20 cellular contexts compared by ENCODE assay signal in the genomic region with DNA sequence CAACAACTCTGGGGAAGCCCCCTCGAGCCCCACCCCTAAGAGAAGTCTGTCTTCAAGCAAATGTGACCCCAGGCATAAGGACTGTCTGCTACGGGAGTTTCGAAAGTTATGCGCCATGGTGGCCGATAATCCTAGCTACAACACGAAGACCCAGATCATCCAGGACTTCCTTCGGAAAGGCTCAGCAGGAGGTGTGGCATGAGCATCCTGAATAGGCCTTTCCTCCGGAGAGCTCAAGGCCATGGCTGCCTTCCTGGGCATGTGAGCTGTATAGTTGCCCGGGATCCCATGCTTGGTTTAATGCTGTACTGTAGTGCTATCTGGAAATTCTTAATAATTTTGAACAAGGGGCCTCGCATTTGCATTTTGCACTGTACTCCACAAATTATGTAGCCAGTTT.
"Had no signal": no experiment of that assay in that cellular context is flagged by ENCODE, and none has a peak within 500 bp of the region (broad histone marks: within the 10 kb centered on the region; RNA-seq: fewer than 3 reads in every experiment).

No MANE protein-coding gene starts in this region.

- H3K9me3 ChIP-seq: MG63, SJSA1 had no signal

- H3K4me3 ChIP-seq: MG63, SJSA1, SK-N-MC had no signal

- DNase-seq: Karpas-422, MG63, NCI-H1105, NCI-H1417, NCI-H1436 treated with DMSO at 0.1 percent for 48 hours, NCI-H1694, NCI-H1930, NCI-H2081, NCI-H2171, NCI-H226, NCI-H446, NCI-H510A, NCI-H524 treated with DMSO at 0.1 percent for 48 hours, NCI-H69, NCI-H774, Right ventricle myocardium superior, RPMI8226, SIG-M5 had no signal

- H3K27me3 ChIP-seq: MG63, SJSA1 had no signal

- H3K27ac ChIP-seq: SJSA1, SK-N-MC had no signal
